Comparison of ENCODE assay signal across 25 cellular contexts in the genomic region with DNA sequence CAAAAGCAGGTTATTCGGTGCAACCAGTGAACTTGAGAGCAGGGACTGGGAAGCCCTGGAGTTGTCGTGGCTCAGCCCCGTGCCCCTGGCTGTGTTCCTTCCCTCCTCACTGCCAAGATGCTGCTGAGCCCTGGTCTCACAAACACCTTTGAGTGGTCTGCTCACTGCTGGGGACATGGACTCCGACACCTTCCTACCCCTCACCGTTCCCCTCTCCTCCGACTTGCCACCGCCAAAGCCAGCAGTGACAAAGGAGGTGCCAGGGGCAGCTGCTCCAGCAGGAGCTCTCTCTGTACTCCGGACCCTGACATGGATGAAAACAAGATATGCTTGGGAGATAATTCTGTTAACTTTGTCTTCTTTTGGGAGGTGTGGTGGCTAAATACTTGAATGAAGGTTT. TPM values are rescaled to one million over a fixed set of nuclear protein-coding genes. Genes with fewer than 3 reads are reported as not detected.
"Had no signal": no experiment of that assay in that cellular context is flagged by ENCODE, and none has a peak within 500 bp of the region (broad histone marks: within the 10 kb centered on the region; RNA-seq: fewer than 3 reads in every experiment).

No MANE protein-coding gene starts in this region.

- H3K36me3 Mint-ChIP-seq: natural killer cell; stimulated activated effector memory CD8-positive, alpha-beta T cell treated with anti-CD3 and anti-CD28 coated beads, Interleukin-12 subunit alpha, Interleukin-12 subunit beta, amount 100 ng/mL, for 72 hours had no signal

- H3K4me1 Mint-ChIP-seq: immature natural killer cell, mesothelial cell of epicardium, natural killer cell had no signal

- ATAC-seq: heart left ventricle; natural killer cell; pancreas; sciatic nerve; stimulated activated effector memory CD8-positive, alpha-beta T cell treated with anti-CD3 and anti-CD28 coated beads, Interleukin-12 subunit alpha, Interleukin-12 subunit beta, amount 100 ng/mL, for 72 hours; stimulated activated naive CD8-positive, alpha-beta T cell treated with anti-CD3 and anti-CD28 coated beads, Interleukin-15, Interleukin-2, amounts not matched to agents 100 U/mL and 50 U/mL, for 24 hours; upper lobe of right lung had no signal

- H3K4me3 Mint-ChIP-seq: immature natural killer cell; mesothelial cell of epicardium; naive B cell; natural killer cell; nephron progenitor cell; stimulated activated effector memory CD8-positive, alpha-beta T cell treated with anti-CD3 and anti-CD28 coated beads, Interleukin-12 subunit alpha, Interleukin-12 subunit beta, amount 100 ng/mL, for 72 hours had no signal

- H3K4me1 ChIP-seq: suprapubic skin, upper lobe of right lung had no signal

- H3K27me3 ChIP-seq: heart left ventricle, pancreas, right atrium auricular region, stomach, suprapubic skin, tibial artery, upper lobe of right lung had no signal

- H3K27ac ChIP-seq: left ventricle myocardium inferior, pancreas, right atrium auricular region, spleen, stomach, suprapubic skin, thoracic aorta, tibial artery, upper lobe of right lung had no signal

- H3K9me3 Mint-ChIP-seq: immature natural killer cell; natural killer cell; stimulated activated effector memory CD8-positive, alpha-beta T cell treated with anti-CD3 and anti-CD28 coated beads, Interleukin-12 subunit alpha, Interleukin-12 subunit beta, amount 100 ng/mL, for 72 hours had no signal

- H3K4me3 ChIP-seq: heart left ventricle, left ventricle myocardium inferior, lung, pancreas, right atrium auricular region, spleen, stomach, suprapubic skin, thoracic aorta, tibial artery, upper lobe of right lung had no signal

- H3K36me3 ChIP-seq: pancreas, upper lobe of right lung had no signal

- H3K27ac Mint-ChIP-seq: immature natural killer cell; mesothelial cell of epicardium; natural killer cell; nephron progenitor cell; stimulated activated effector memory CD8-positive, alpha-beta T cell treated with anti-CD3 and anti-CD28 coated beads, Interleukin-12 subunit alpha, Interleukin-12 subunit beta, amount 100 ng/mL, for 72 hours had no signal

- DNase-seq: hypothalamus; immature natural killer cell; left ventricle myocardium inferior; mesendoderm; naive B cell; natural killer cell; nephron progenitor cell; nucleus accumbens; pancreas; small intestine; spleen; stimulated activated CD4-positive, alpha-beta T cell treated with anti-CD3 and anti-CD28 coated beads, Interleukin-4, amount 100 ng/mL, for 24 hours; stimulated activated naive CD8-positive, alpha-beta T cell treated with anti-CD3 and anti-CD28 coated beads, Interleukin-15, Interleukin-2, amounts not matched to agents 100 U/mL and 50 U/mL, for 24 hours; stomach; tibial artery; trophoblast cell; upper lobe of right lung had no signal

- H3K9me3 ChIP-seq: heart left ventricle, left ventricle myocardium inferior, pancreas, right atrium auricular region, spleen, stomach, suprapubic skin, thoracic aorta, tibial artery, upper lobe of right lung had no signal

RNA-seq across cellular contexts. Expression of a gene that starts 54.7 kb away (rescaled TPM):
- total RNA-seq: natural killer cell had no signal
- polyA plus RNA-seq: immature natural killer cell had no signal
